In the genomic region with DNA sequence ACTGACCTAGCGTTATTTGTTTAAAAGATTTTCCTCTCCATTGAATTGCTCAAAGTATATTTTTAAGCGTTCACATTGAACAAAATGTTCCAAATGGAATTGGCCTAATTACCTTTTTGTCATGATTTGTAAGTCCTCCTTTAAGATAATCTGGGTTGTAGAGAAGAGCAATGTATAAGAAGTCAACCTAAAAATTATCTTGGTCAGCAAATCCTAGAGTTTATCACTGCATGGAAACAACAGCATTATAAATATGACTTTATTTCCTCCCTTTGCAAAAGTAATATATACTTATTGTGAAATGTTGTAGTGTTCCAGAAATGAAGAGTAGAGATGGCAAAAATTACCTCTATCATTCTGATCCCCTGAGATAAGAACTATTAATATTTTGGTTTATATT, we compare ENCODE assay signal across 22 cellular contexts.
"Had no signal": no experiment of that assay in that cellular context is flagged by ENCODE, and none has a peak within 500 bp of the region (broad histone marks: within the 10 kb centered on the region; RNA-seq: fewer than 3 reads in every experiment).

No MANE protein-coding gene starts in this region.

- H3K9me3 Mint-ChIP-seq: mesothelial cell of epicardium, naive B cell had no signal

- H3K4me2 ChIP-seq: hepatocyte had no signal

- FAIRE-seq: colon, endothelial cell of umbilical vein, keratinocyte had no signal

- H3K27me3 ChIP-seq: dorsolateral prefrontal cortex, esophagus muscularis mucosa, foreskin keratinocyte, gastroesophageal sphincter, heart left ventricle, hepatocyte, left lung had no signal

- H3K4me1 ChIP-seq: esophagus muscularis mucosa, foreskin keratinocyte, gastroesophageal sphincter, heart left ventricle, left lung, lower lobe of right lung had no signal

- H3K4me1 Mint-ChIP-seq: mesothelial cell of epicardium, naive B cell had no signal

- H3K9me3 ChIP-seq: esophagus muscularis mucosa, gastroesophageal sphincter, heart left ventricle, left lung, lower lobe of right lung, mucosa of descending colon had no signal

- ATAC-seq: foreskin keratinocyte, gastroesophageal sphincter, heart left ventricle, left cardiac atrium, left lung, left ventricle myocardium superior, lower lobe of right lung, mucosa of descending colon had no signal

- H3K27me3 Mint-ChIP-seq: naive B cell had no signal

- H3K79me2 ChIP-seq: hepatocyte had no signal

- H3K27ac Mint-ChIP-seq: mesothelial cell of epicardium had no signal

- H2AFZ ChIP-seq: hepatocyte had no signal

- H3K4me3 ChIP-seq: coronary artery, dorsolateral prefrontal cortex, esophagus muscularis mucosa, gastroesophageal sphincter, heart left ventricle, hepatocyte, left lung, lower lobe of right lung, mucosa of descending colon had no signal

- DNase-seq: dermis blood vessel endothelial cell; dorsolateral prefrontal cortex; effector CD4-positive, alpha-beta T cell; effector memory CD4-positive, alpha-beta T cell; foreskin keratinocyte; heart left ventricle; hypothalamus; left cardiac atrium; left lung; left ventricle myocardium superior; lower lobe of right lung; mesenchymal stem cell; mucosa of descending colon; naive B cell had no signal

- H3K4me3 Mint-ChIP-seq: mesothelial cell of epicardium, naive B cell had no signal

- H3K27ac ChIP-seq: coronary artery, dorsolateral prefrontal cortex, esophagus muscularis mucosa, foreskin keratinocyte, gastroesophageal sphincter, heart left ventricle, hepatocyte, left lung, lower lobe of right lung had no signal
